ENCODE assay signal across 1 cellular context in genomic region chr3:129441782-129442181, GRCh38.
TF ChIP-seq lines count a peak whose summit lies in the region.

No MANE protein-coding gene starts in this region.

TF ChIP-seq in A549, 52 proteins besides CTCF, POLR2A, EP300 and RAD21:
- TF ChIP-seq E2F6 (IDR thresholded peaks at IDR 0.05; ENCODE audit: borderline replicate concordance, low read depth), result no peak
- TF ChIP-seq FOSL2 (IDR thresholded peaks at IDR 0.05), result no peak
- no peak for TF ChIP-seq FOSL2 (CRISPR knock-in tag; IDR thresholded peaks at IDR 0.05)
- no peak for TF ChIP-seq HDAC2 (IDR thresholded peaks at IDR 0.05)
- TF ChIP-seq EHMT2 (IDR thresholded peaks at IDR 0.05; ENCODE audit: low read depth), result no peak
- no peak for TF ChIP-seq POLR2AphosphoS2 (conservative IDR thresholded peaks at IDR 0.05; ENCODE audit: low read length)
- TF ChIP-seq ZFP36 (IDR thresholded peaks at IDR 0.05; ENCODE audit: borderline replicate concordance, partially characterized antibody), result no peak
- no peak for TF ChIP-seq ZC3H11A (IDR thresholded peaks at IDR 0.05)
- no peak for TF ChIP-seq BHLHE40 (IDR thresholded peaks at IDR 0.05; ENCODE audit: low read depth, low read length)
